Comparison of ENCODE assay signal across 9 cellular contexts in the genomic region with DNA sequence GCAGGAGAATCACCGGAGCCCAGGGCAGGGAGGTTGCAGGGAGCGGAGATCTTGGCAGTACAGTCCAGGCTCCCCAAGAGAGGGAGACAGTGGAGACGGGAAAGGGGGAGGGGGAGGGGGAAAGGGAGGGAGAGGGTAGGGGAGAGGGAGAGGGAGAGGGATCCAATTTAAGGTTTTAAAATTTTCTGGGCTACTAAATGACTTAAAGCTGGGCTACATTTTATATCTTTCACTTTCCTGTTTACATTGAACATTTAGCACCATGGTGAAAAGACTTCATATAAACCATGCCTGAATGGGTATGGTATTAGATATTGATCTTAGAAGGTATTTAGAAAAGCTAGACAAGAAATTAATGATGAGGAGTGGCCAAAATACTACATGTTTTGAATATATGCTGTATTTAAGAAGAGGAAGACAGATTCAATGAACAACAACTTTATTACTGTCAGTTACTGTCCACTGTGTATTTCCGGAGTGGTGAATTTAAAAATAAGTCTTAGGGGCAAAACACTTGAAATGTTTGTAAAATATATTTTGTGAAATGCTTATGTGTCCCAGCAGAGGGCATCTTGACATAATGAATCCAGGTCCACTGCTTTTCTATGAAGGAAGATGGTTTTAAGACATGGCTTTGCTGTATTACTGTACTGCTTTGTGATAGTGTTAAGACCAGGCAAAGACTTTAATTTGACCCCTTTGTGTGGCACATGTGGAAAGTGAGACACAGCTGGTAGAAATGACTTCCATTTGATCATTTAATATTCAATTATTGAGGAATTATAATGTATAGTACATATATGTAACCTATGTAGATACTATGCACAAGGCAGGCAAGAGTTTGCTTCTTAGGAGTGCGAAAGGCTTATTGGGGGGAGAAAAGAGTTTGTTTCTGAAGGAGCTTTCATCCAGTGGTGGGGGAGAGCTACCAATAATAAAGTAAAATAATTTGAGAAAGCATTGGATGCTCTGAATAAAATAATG. TPM values are rescaled to one million over a fixed set of nuclear protein-coding genes. Genes with fewer than 3 reads are reported as not detected.
DNase-seq lines count a peak whose midpoint lies in the region; ATAC-seq, FAIRE-seq and TF ChIP-seq lines count a peak whose summit lies in the region.
"Had no signal": no experiment of that assay in that cellular context is flagged by ENCODE, and none has a peak within 500 bp of the region (broad histone marks: within the 10 kb centered on the region; RNA-seq: fewer than 3 reads in every experiment).

No MANE protein-coding gene starts in this region.

- ATAC-seq in HG03439 (IDR thresholded peaks at IDR 0.05; ENCODE audit: unreplicated experiment): no peak

- 57 to 73% (median 70%) methylated on average over 5 of the region's 5 CpGs for WGBS in adrenal gland, 4 donors
- no CpG with 5 or more reads among the region's 5 CpGs for WGBS in neuronal stem cell (ENCODE audit: extremely low coverage in 2 of 2, insufficient read length in 2 of 2, insufficient replicate concordance in 1 of 2), 2 donors

- H3K9ac ChIP-seq in neuronal stem cell (ENCODE audit: low read depth, low read length, poor library complexity): no peak overlapping the region

- H3K27me3 ChIP-seq in adrenal gland (no peaks in the 10 kb centered on the region), neuronal stem cell (ENCODE audit: control insufficient read depth in 3 of 3, insufficient read depth in 3 of 3, low read depth in 1 of 3, low read length in 3 of 3) (no peaks in the 10 kb centered on the region)

- no peak overlapping the region for H2BK12ac ChIP-seq in neuronal stem cell (ENCODE audit: low read length)

- H3K36me3 ChIP-seq in adrenal gland (replicated peaks in 1 of 2) (no peaks in the 10 kb centered on the region), neuronal stem cell (replicated peaks in 1 of 2; ENCODE audit: control insufficient read depth in 2 of 2, insufficient read depth in 2 of 2, low read length in 2 of 2) (peaks cover 17 to 36% of the 10 kb centered on the region in 2 donors)

- H2BK15ac ChIP-seq in neuronal stem cell (ENCODE audit: low read length): no peak overlapping the region

- TF ChIP-seq CTCF in adrenal gland (IDR thresholded peaks at IDR 0.05): peak; percentile 28 to 75 (median 69)

- no peak overlapping the region for H2BK120ac ChIP-seq in neuronal stem cell (ENCODE audit: low read depth, low read length)

- peaks cover 5 to 9% of the 10 kb centered on the region in 2 donors for H3K4me1 ChIP-seq in adrenal gland (replicated peaks in 1 of 2)
- H3K4me1 ChIP-seq in neuronal stem cell (ENCODE audit: control insufficient read depth in 2 of 2, insufficient read depth in 1 of 2, low read depth in 1 of 2, low read length in 2 of 2): peaks cover 0 to 2% of the 10 kb centered on the region in 2 donors
- H3K4me1 ChIP-seq: HAP-1 had no signal

- H3K79me1 ChIP-seq in neuronal stem cell (ENCODE audit: low read depth, low read length): peaks cover 2% of the 10 kb centered on the region

- no peak overlapping the region for H2AK5ac ChIP-seq in neuronal stem cell (ENCODE audit: low read depth, low read length)

- DNase-seq in AG08395 (ENCODE audit: low spot score) (peak; percentile 68), GM12891 (ENCODE audit: insufficient read length, low spot score) (peak; percentile 21), NCI-H2107 treated with DMSO at 0.1 percent for 48 hours (lab: John Stamatoyannopoulos, UW; ENCODE audit: unreplicated experiment) (peak; percentile 57), adrenal gland (peak in 1 of 7 donors; percentile 21), inferior parietal cortex (ENCODE audit: extremely low spot score) (peak; percentile 62), GOT3 (lab: John Stamatoyannopoulos, UW) (no peak), neuronal stem cell (ENCODE audit: low spot score) (no peak)

- no peak overlapping the region for H2BK5ac ChIP-seq in neuronal stem cell (ENCODE audit: low read length)

- no peak overlapping the region for H2AFZ ChIP-seq in neuronal stem cell (ENCODE audit: low read length)

- H3K4me3 ChIP-seq in adrenal gland (no peak overlapping the region), neuronal stem cell (ENCODE audit: low read length in 2 of 2) (no peak overlapping the region)
- H3K4me3 ChIP-seq: HAP-1 had no signal

- no peak overlapping the region for H3K14ac ChIP-seq in neuronal stem cell (ENCODE audit: low read length)

- H4K91ac ChIP-seq in neuronal stem cell (ENCODE audit: low read depth, low read length, poor library complexity): no peak overlapping the region

- H3K4me2 ChIP-seq in neuronal stem cell (ENCODE audit: insufficient read depth, low read length, poor library complexity, severe bottlenecking): no peak overlapping the region

- H3K27ac ChIP-seq in adrenal gland (no peak overlapping the region), neuronal stem cell (replicated peaks; ENCODE audit: low read length) (no peak overlapping the region)

- no peaks in the 10 kb centered on the region for H3K9me3 ChIP-seq in adrenal gland (replicated peaks in 1 of 3)
- H3K9me3 ChIP-seq in neuronal stem cell (replicated peaks in 1 of 2; ENCODE audit: control insufficient read depth in 2 of 2, insufficient read depth in 1 of 2, low read depth in 1 of 2, low read length in 2 of 2): peaks cover 12 to 38% of the 10 kb centered on the region in 2 donors

- H4K8ac ChIP-seq in neuronal stem cell (ENCODE audit: low read depth, low read length): no peak overlapping the region

- TF ChIP-seq POLR2A in GM12891 (IDR thresholded peaks at IDR 0.05; ENCODE audit: low read depth, low read length) (no peak), adrenal gland (IDR thresholded peaks at IDR 0.05) (no peak)

- intact Hi-C loops in adrenal gland (cut with DNase I): loop anchor here (5.0 kb wide), 2 partner anchors 163 to 348 kb away; no protein-coding TSS in a partner anchor

- no peak overlapping the region for H3K23ac ChIP-seq in neuronal stem cell (ENCODE audit: low read depth, low read length, poor library complexity)

- H3K18ac ChIP-seq in neuronal stem cell (ENCODE audit: low read length): no peak overlapping the region

- no peak for FAIRE-seq in GM12891 (lab: Jason Lieb, UNC)

- no peak overlapping the region for H3K4ac ChIP-seq in neuronal stem cell (ENCODE audit: low read length)

TF ChIP-seq in GM12891, 5 proteins besides CTCF, POLR2A, EP300 and RAD21:
- TF ChIP-seq POLR2AphosphoS5 (IDR thresholded peaks at IDR 0.05; ENCODE audit: low read depth, low read length): no peak
- TF ChIP-seq SPI1 (IDR thresholded peaks at IDR 0.05; ENCODE audit: low read depth, low read length): no peak
TF ChIP-seq in GM12891: peak in this region for 0.

RNA-seq across cellular contexts. Expression of a gene that starts 52.8 kb away (rescaled TPM):
- 7.3 TPM for polyA plus RNA-seq in GM12891 (2012; ENCODE audit: low read depth, missing spikeins)
- 10 to 100 TPM in 5 of 8 donors, 1 to 10 TPM in 3; 7.7 to 16.0 (median 10.8) TPM for total RNA-seq in adrenal gland
- polyA plus RNA-seq in adrenal gland: 1 to 10 TPM; 7.8 to 10.0 (median 7.9) TPM
- 14.3 TPM for polyA plus RNA-seq in neuronal stem cell (2013, experiment 1 of 2)
- 14.5 TPM for polyA plus RNA-seq in neuronal stem cell (2013, experiment 2 of 2)

Comparison
In these comparisons a context has a peak if more than half of its experiments do, and no peak if none do; other contexts are left out.
1. DNase-seq: peak in AG08395 (single experiment), GM12891 (single experiment), NCI-H2107 treated with DMSO at 0.1 percent for 48 hours (single experiment) and inferior parietal cortex (single experiment); none in GOT3 (single experiment) and neuronal stem cell (single experiment).